Comparison of ENCODE assay signal across 8 cellular contexts in the genomic region with DNA sequence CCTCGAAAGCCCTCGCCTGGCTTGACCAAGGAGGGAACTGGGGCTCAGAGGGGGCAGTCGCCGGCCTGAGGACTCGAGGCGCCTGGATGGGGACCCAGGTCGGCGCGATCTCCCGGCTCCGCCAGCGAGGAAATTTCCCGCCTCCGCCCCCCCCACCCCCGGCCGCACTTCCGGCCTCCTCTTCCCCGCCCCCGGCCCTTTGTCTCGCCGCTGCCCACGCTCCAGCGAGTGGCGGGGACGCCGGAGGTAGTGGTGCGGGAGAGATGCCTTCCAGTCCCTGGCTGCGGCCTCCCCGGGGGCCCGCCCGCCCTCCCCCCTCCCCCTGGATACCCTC. TPM values are rescaled to one million over a fixed set of nuclear protein-coding genes. Genes with fewer than 3 reads are reported as not detected.
DNase-seq lines count a peak whose midpoint lies in the region; ATAC-seq, FAIRE-seq and TF ChIP-seq lines count a peak whose summit lies in the region.

No MANE protein-coding gene starts in this region.

- H3K27ac ChIP-seq in K562 (ENCODE audit: extremely low read depth, low read depth, low read length) (peak overlapping the region; percentile 62; the same call in 1 of the 3 replicates), mucosa of rectum (ENCODE audit: low read depth in 2 of 2, low read length in 2 of 2) (no peak overlapping the region)

- H3K4me3 ChIP-seq in K562 (peak overlapping the region; percentile 63), mucosa of rectum (ENCODE audit: low read length in 2 of 2) (peak overlapping the region; percentile 61 to 62)

- TF ChIP-seq RAD21 in K562 (CRISPR knock-in tag; conservative IDR thresholded peaks at IDR 0.05 in 1 of 2, IDR thresholded peaks at IDR 0.05 in 1 of 2) = no peak

- H3K27me3 ChIP-seq in K562 (ENCODE audit: control insufficient read depth in 2 of 2, insufficient read depth in 2 of 2, low read length in 2 of 2) (peaks cover 0 to 7% of the 10 kb centered on the region in 2 experiments; a peak in 2 of 5 replicates), mucosa of rectum (ENCODE audit: control insufficient read depth in 2 of 2, insufficient read depth in 2 of 2, low read length in 2 of 2) (peaks cover 4 to 14% of the 10 kb centered on the region in 2 donors)

- DNase-seq in NCI-H82 (lab: John Stamatoyannopoulos, UW) (peak; percentile 55), NCI-H82 treated with DMSO at 0.1 percent for 48 hours (lab: John Stamatoyannopoulos, UW; ENCODE audit: unreplicated experiment) (no peak), K562 (ENCODE audit: extremely low read depth in 1 of 4, low spot score in 3 of 4) (peak; percentile 36 to 65 (median 58)), retina (no peak), GM13977 (ENCODE audit: low spot score) (no peak)
- no peak for DNase-seq in stimulated activated CD4-positive, alpha-beta T cell treated with anti-CD3 and anti-CD28 coated beads, Interleukin-2, amount 100 ng/mL, for 48 hours

- peak overlapping the region; percentile 92 for H2AFZ ChIP-seq in K562 (ENCODE audit: low read depth, low read length)

- no peak for TF ChIP-seq POLR2A in K562 (conservative IDR thresholded peaks at IDR 0.05)

- no CpG with 5 or more reads among the region's 31 CpGs for WGBS in K562 (ENCODE audit: insufficient coverage, low coverage, missing lambda C conversion rate)

- FAIRE-seq in K562 (lab: Jason Lieb, UNC) = no peak

- POLR2A ChIA-PET in K562 (lab: Yijun Ruan, JAX) = no interaction called here

- intact Hi-C loops in K562 (cut with micrococcal nuclease) = loop anchor here (2.0 kb wide), 1 partner anchor 36 kb away; no protein-coding TSS in a partner anchor

- H3K9me1 ChIP-seq in K562 (ENCODE audit: control insufficient read depth, insufficient read depth, low read length) = peaks cover 9% of the 10 kb centered on the region

- TF ChIP-seq CTCF in K562 (IDR thresholded peaks at IDR 0.05 in 2 of 3, conservative IDR thresholded peaks at IDR 0.05 in 1 of 3; ENCODE audit: insufficient read depth in 2 of 3, low read depth in 1 of 3, low read length in 3 of 3) = no peak
- TF ChIP-seq CTCF in GM13977 (IDR thresholded peaks at IDR 0.05; ENCODE audit: extremely low read depth, insufficient read depth, missing control alignments) = no peak

- ATAC-seq in HG03460 (IDR thresholded peaks at IDR 0.05; ENCODE audit: unreplicated experiment) (peak; percentile 15), K562 (peak; percentile 4; the same call in 2 of the 3 replicates)

- peaks cover 23 to 30% of the 10 kb centered on the region in 2 experiments; a peak in 4 of 5 replicates for H3K4me1 ChIP-seq in K562 (replicated peaks in 1 of 2; ENCODE audit: control insufficient read depth in 2 of 2, insufficient read depth in 2 of 2, low read length in 2 of 2)
- peaks cover 0 to 5% of the 10 kb centered on the region in 2 donors for H3K4me1 ChIP-seq in mucosa of rectum (ENCODE audit: control insufficient read depth in 2 of 2, insufficient read depth in 2 of 2, low read length in 2 of 2)

- in situ Hi-C loops in K562 (cut with MboI) (no loop called here), GM13977 (cut with MboI; ENCODE audit: low pct_unique_long_range_greater_than_20kb, low sequenced_read_pairs, unreplicated experiment) (no loop called here)

- H3K36me3 ChIP-seq in K562 (ENCODE audit: control insufficient read depth, insufficient read depth, low read length) (peaks cover 3% of the 10 kb centered on the region; the same call in 2 of the 3 replicates), mucosa of rectum (ENCODE audit: control insufficient read depth in 2 of 2, insufficient read depth in 2 of 2, low read length in 2 of 2) (no peaks in the 10 kb centered on the region)

- H3K9me3 ChIP-seq in K562 (replicated peaks; ENCODE audit: control insufficient read depth, insufficient read depth, low read depth, low read length) (no peaks in the 10 kb centered on the region), mucosa of rectum (ENCODE audit: control insufficient read depth in 2 of 2, low read length in 2 of 2) (no peaks in the 10 kb centered on the region)

- peak overlapping the region; percentile 83 for H3K4me2 ChIP-seq in K562 (ENCODE audit: insufficient read depth, low read length)

- peaks cover 2% of the 10 kb centered on the region; the same call in 1 of the 3 replicates for H3K79me2 ChIP-seq in K562 (ENCODE audit: control insufficient read depth, insufficient read depth, low read length)

- BruUV-seq in K562 (replicated peaks; lab: Mats Ljungman, UMichigan) = no TSS peak

- TF ChIP-seq EP300 in K562 (IDR thresholded peaks at IDR 0.05; ENCODE audit: low read length) = no peak

- CTCF ChIA-PET in K562 (lab: Yijun Ruan, JAX; ENCODE audit: low intra/inter-chr PET ratio) = interaction anchor here (0.5 to 1.5 kb wide), 2 partner anchors 24 to 194 kb away, joined by 3 to 7 read pairs; a partner anchor contains a TSS

- peaks cover 34% of the 10 kb centered on the region for H4K20me1 ChIP-seq in K562 (replicated peaks; ENCODE audit: control insufficient read depth, insufficient read depth, low read length)

- H3K9ac ChIP-seq in K562 (ENCODE audit: insufficient read depth in 1 of 2, low read depth in 2 of 2, low read length in 2 of 2) (peak overlapping the region; percentile 56 to 91; a peak in 3 of 4 replicates), mucosa of rectum (ENCODE audit: low read depth in 1 of 2, low read length in 2 of 2) (peak overlapping the region in 1 of 2 donors; percentile 32)

RNA-seq across cellular contexts. Expression of a gene that starts 0.4 kb away (rescaled TPM):
- 4.6 and 13.9 TPM in 2 replicates for total RNA-seq in K562 (2011; cell fraction: chromatin; rRNA removed; ENCODE audit: low replicate concordance)
- 5.5 and 8.2 TPM in 2 replicates for total RNA-seq in K562 (2011; cell fraction: nucleolus; rRNA removed)
- 3.7 and 4.8 TPM in 2 replicates for total RNA-seq in K562 (2011; cell fraction: nucleoplasm; rRNA removed)
- total RNA-seq in K562 (2014; rRNA removed) = 8.8 and 10.4 TPM in 2 replicates
- 3.9 and 4.6 TPM in 2 replicates for total RNA-seq in K562 (2014; rRNA removed; fragmentation: Illumina TruSeq; extraction: Trizol)
- total RNA-seq in K562 (2015; rRNA removed; fragmentation: Illumina TruSeq; extraction: Trizol) = 4.4 and 4.7 TPM in 2 replicates
- 10.7 and 11.6 TPM in 2 replicates for total RNA-seq in K562 (2021)
- polyA plus RNA-seq in K562 (2011; rRNA removed) = 3.3 and 4.0 TPM in 2 replicates
- 1.5 and 6.8 TPM in 2 replicates for polyA plus RNA-seq in K562 (2011; cell fraction: cytosol; rRNA removed)
- polyA plus RNA-seq in K562 (2011; cell fraction: nucleus; rRNA removed) = 1.5 and 3.7 TPM in 2 replicates
- polyA plus RNA-seq in K562 (2012) = 3.5 and 4.6 TPM in 2 replicates
- polyA plus RNA-seq in K562 (2014; fragmentation: Illumina TruSeq; extraction: Trizol) = 4.8 and 6.3 TPM in 2 replicates
- polyA plus RNA-seq in K562 (2014; fragmentation: Nextera tagmentation; extraction: Ambion mirVana) = under 1 TPM; 0.15 to 0.22 TPM
- polyA plus RNA-seq in K562 (2014; rRNA removed) = 5.1 and 5.8 TPM in 2 replicates
- 3.8 and 5.3 TPM in 2 replicates for polyA minus RNA-seq in K562 (2011; rRNA and poly(A)+ RNA removed)
- polyA minus RNA-seq in K562 (2011; cell fraction: cytosol; rRNA and poly(A)+ RNA removed) = 6.5 and 7.2 TPM in 2 replicates
- 2.0 and 2.7 TPM in 2 replicates for polyA minus RNA-seq in K562 (2011; cell fraction: nucleus; rRNA and poly(A)+ RNA removed)

RNA-seq across cellular contexts. Expression of a gene that starts 19.9 kb away (rescaled TPM):
- total RNA-seq in K562 (2011; cell fraction: chromatin; rRNA removed; ENCODE audit: low replicate concordance) = not detected in 2 replicates
- total RNA-seq in K562 (2011; cell fraction: nucleolus; rRNA removed) = not detected in 2 replicates
- not detected in 2 replicates for total RNA-seq in K562 (2011; cell fraction: nucleoplasm; rRNA removed)
- total RNA-seq in K562 (2014; rRNA removed) = 0.29 TPM in 1 of 2 replicates, not detected in the other
- not detected in 2 replicates for total RNA-seq in K562 (2014; rRNA removed; fragmentation: Illumina TruSeq; extraction: Trizol)
- total RNA-seq in K562 (2015; rRNA removed; fragmentation: Illumina TruSeq; extraction: Trizol) = not detected in 2 replicates
- total RNA-seq in K562 (2021) = not detected in 2 replicates
- 0.11 TPM in 1 of 2 replicates, not detected in the other for polyA plus RNA-seq in K562 (2011; rRNA removed)
- polyA plus RNA-seq in K562 (2011; cell fraction: cytosol; rRNA removed) = 0.13 TPM in 1 of 2 replicates, not detected in the other
- 0.11 TPM in 2 replicates for polyA plus RNA-seq in K562 (2011; cell fraction: nucleus; rRNA removed)
- polyA plus RNA-seq in K562 (2012) = not detected in 2 replicates
- polyA plus RNA-seq in K562 (2014; fragmentation: Illumina TruSeq; extraction: Trizol) = not detected in 2 replicates
- polyA plus RNA-seq in K562 (2014; fragmentation: Nextera tagmentation; extraction: Ambion mirVana) = not detected
- polyA plus RNA-seq in K562 (2014; rRNA removed) = not detected in 2 replicates
- polyA minus RNA-seq in K562 (2011; rRNA and poly(A)+ RNA removed) = not detected in 2 replicates
- polyA minus RNA-seq in K562 (2011; cell fraction: cytosol; rRNA and poly(A)+ RNA removed) = not detected in 2 replicates
- not detected in 2 replicates for polyA minus RNA-seq in K562 (2011; cell fraction: nucleus; rRNA and poly(A)+ RNA removed)

RNA-seq across cellular contexts. Expression of a gene that starts 20.1 kb away (rescaled TPM):
- total RNA-seq in K562 (2011; cell fraction: chromatin; rRNA removed; ENCODE audit: low replicate concordance) = not detected in 2 replicates
- not detected in 2 replicates for total RNA-seq in K562 (2011; cell fraction: nucleolus; rRNA removed)
- total RNA-seq in K562 (2011; cell fraction: nucleoplasm; rRNA removed) = not detected in 2 replicates
- total RNA-seq in K562 (2014; rRNA removed) (not detected in 2 replicates), K562 (2014; rRNA removed; fragmentation: Illumina TruSeq; extraction: Trizol) (not detected in 2 replicates), K562 (2015; rRNA removed; fragmentation: Illumina TruSeq; extraction: Trizol) (not detected in 2 replicates), K562 (2021) (not detected in 2 replicates)
- polyA plus RNA-seq in K562 (2011; rRNA removed) (0.04 TPM in 1 of 2 replicates, not detected in the other), K562 (2014; fragmentation: Illumina TruSeq; extraction: Trizol) (not detected in 2 replicates), K562 (2014; fragmentation: Nextera tagmentation; extraction: Ambion mirVana) (not detected), K562 (2014; rRNA removed) (not detected in 2 replicates)
- polyA plus RNA-seq in K562 (2011; cell fraction: cytosol; rRNA removed) = not detected in 2 replicates
- polyA plus RNA-seq in K562 (2011; cell fraction: nucleus; rRNA removed) = 0.20 TPM in 1 of 2 replicates, not detected in the other
- not detected in 2 replicates for polyA plus RNA-seq in K562 (2012)
- polyA minus RNA-seq in K562 (2011; rRNA and poly(A)+ RNA removed) = not detected in 2 replicates
- not detected in 2 replicates for polyA minus RNA-seq in K562 (2011; cell fraction: cytosol; rRNA and poly(A)+ RNA removed)
- polyA minus RNA-seq in K562 (2011; cell fraction: nucleus; rRNA and poly(A)+ RNA removed) = not detected in 2 replicates

RNA-seq across cellular contexts. Expression of a gene that starts 36.9 kb away (rescaled TPM):
- total RNA-seq in K562 (2011; cell fraction: chromatin; rRNA removed; ENCODE audit: low replicate concordance) = 52.6 and 123 TPM in 2 replicates
- 102 and 110 TPM in 2 replicates for total RNA-seq in K562 (2011; cell fraction: nucleolus; rRNA removed)
- total RNA-seq in K562 (2011; cell fraction: nucleoplasm; rRNA removed) = 84.3 and 103 TPM in 2 replicates
- total RNA-seq in K562 (2014; rRNA removed) (31.6 and 43.8 TPM in 2 replicates), K562 (2014; rRNA removed; fragmentation: Illumina TruSeq; extraction: Trizol) (28.2 and 30.4 TPM in 2 replicates), K562 (2015; rRNA removed; fragmentation: Illumina TruSeq; extraction: Trizol) (33.5 and 34.5 TPM in 2 replicates), K562 (2021) (53.3 and 58.3 TPM in 2 replicates)
- polyA plus RNA-seq in K562 (2011; rRNA removed) (38.7 and 44.3 TPM in 2 replicates), K562 (2014; fragmentation: Illumina TruSeq; extraction: Trizol) (49.9 and 51.9 TPM in 2 replicates), K562 (2014; fragmentation: Nextera tagmentation; extraction: Ambion mirVana) (1 to 10 TPM in 1 of 2 experiments, under 1 TPM in 1; 0.73 to 2.9 TPM), K562 (2014; rRNA removed) (43.3 and 58.6 TPM in 2 replicates)
- polyA plus RNA-seq in K562 (2011; cell fraction: cytosol; rRNA removed) = 43.2 and 65.5 TPM in 2 replicates
- polyA plus RNA-seq in K562 (2011; cell fraction: nucleus; rRNA removed) = 114 and 153 TPM in 2 replicates
- 36.7 and 36.8 TPM in 2 replicates for polyA plus RNA-seq in K562 (2012)
- polyA minus RNA-seq in K562 (2011; rRNA and poly(A)+ RNA removed) = 24.3 and 45.7 TPM in 2 replicates
- 30.5 and 31.3 TPM in 2 replicates for polyA minus RNA-seq in K562 (2011; cell fraction: cytosol; rRNA and poly(A)+ RNA removed)
- polyA minus RNA-seq in K562 (2011; cell fraction: nucleus; rRNA and poly(A)+ RNA removed) = 18.9 and 21.5 TPM in 2 replicates

Comparison
In these comparisons a context has a peak if more than half of its experiments do, and no peak if none do; other contexts are left out.
1. DNase-seq: peak in NCI-H82 (single experiment) and K562 (4 of 4); none in NCI-H82 treated with DMSO at 0.1 percent for 48 hours (single experiment), retina (single experiment), GM13977 (single experiment) and stimulated activated CD4-positive, alpha-beta T cell treated with anti-CD3 and anti-CD28 coated beads, Interleukin-2, amount 100 ng/mL, for 48 hours (0 of 2).